ENCODE assay signal across 1 cellular context in the genomic region with DNA sequence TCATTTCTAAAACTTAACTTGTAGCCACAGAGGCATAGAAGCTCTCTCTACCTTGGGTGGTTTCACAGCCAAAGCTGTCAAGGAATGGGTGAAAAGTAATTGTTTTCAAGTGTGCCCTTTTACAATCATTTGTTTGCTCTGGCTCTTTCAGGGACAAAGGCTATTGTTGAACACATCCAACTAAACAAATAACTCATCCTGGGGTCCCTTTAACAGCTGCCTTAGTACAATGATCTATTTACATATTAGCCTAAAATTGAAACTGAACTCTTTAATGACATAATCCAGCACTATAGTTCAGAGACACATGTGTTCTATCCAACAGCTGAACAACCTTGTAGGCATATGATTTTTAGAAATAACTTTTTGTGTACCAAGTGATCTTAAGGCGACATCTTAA.
TF ChIP-seq lines count a peak whose summit lies in the region.

No MANE protein-coding gene starts in this region.

TF ChIP-seq in H1, 55 proteins besides CTCF, POLR2A, EP300 and RAD21 (continued from another document):
- TF ChIP-seq, protein P1, sequence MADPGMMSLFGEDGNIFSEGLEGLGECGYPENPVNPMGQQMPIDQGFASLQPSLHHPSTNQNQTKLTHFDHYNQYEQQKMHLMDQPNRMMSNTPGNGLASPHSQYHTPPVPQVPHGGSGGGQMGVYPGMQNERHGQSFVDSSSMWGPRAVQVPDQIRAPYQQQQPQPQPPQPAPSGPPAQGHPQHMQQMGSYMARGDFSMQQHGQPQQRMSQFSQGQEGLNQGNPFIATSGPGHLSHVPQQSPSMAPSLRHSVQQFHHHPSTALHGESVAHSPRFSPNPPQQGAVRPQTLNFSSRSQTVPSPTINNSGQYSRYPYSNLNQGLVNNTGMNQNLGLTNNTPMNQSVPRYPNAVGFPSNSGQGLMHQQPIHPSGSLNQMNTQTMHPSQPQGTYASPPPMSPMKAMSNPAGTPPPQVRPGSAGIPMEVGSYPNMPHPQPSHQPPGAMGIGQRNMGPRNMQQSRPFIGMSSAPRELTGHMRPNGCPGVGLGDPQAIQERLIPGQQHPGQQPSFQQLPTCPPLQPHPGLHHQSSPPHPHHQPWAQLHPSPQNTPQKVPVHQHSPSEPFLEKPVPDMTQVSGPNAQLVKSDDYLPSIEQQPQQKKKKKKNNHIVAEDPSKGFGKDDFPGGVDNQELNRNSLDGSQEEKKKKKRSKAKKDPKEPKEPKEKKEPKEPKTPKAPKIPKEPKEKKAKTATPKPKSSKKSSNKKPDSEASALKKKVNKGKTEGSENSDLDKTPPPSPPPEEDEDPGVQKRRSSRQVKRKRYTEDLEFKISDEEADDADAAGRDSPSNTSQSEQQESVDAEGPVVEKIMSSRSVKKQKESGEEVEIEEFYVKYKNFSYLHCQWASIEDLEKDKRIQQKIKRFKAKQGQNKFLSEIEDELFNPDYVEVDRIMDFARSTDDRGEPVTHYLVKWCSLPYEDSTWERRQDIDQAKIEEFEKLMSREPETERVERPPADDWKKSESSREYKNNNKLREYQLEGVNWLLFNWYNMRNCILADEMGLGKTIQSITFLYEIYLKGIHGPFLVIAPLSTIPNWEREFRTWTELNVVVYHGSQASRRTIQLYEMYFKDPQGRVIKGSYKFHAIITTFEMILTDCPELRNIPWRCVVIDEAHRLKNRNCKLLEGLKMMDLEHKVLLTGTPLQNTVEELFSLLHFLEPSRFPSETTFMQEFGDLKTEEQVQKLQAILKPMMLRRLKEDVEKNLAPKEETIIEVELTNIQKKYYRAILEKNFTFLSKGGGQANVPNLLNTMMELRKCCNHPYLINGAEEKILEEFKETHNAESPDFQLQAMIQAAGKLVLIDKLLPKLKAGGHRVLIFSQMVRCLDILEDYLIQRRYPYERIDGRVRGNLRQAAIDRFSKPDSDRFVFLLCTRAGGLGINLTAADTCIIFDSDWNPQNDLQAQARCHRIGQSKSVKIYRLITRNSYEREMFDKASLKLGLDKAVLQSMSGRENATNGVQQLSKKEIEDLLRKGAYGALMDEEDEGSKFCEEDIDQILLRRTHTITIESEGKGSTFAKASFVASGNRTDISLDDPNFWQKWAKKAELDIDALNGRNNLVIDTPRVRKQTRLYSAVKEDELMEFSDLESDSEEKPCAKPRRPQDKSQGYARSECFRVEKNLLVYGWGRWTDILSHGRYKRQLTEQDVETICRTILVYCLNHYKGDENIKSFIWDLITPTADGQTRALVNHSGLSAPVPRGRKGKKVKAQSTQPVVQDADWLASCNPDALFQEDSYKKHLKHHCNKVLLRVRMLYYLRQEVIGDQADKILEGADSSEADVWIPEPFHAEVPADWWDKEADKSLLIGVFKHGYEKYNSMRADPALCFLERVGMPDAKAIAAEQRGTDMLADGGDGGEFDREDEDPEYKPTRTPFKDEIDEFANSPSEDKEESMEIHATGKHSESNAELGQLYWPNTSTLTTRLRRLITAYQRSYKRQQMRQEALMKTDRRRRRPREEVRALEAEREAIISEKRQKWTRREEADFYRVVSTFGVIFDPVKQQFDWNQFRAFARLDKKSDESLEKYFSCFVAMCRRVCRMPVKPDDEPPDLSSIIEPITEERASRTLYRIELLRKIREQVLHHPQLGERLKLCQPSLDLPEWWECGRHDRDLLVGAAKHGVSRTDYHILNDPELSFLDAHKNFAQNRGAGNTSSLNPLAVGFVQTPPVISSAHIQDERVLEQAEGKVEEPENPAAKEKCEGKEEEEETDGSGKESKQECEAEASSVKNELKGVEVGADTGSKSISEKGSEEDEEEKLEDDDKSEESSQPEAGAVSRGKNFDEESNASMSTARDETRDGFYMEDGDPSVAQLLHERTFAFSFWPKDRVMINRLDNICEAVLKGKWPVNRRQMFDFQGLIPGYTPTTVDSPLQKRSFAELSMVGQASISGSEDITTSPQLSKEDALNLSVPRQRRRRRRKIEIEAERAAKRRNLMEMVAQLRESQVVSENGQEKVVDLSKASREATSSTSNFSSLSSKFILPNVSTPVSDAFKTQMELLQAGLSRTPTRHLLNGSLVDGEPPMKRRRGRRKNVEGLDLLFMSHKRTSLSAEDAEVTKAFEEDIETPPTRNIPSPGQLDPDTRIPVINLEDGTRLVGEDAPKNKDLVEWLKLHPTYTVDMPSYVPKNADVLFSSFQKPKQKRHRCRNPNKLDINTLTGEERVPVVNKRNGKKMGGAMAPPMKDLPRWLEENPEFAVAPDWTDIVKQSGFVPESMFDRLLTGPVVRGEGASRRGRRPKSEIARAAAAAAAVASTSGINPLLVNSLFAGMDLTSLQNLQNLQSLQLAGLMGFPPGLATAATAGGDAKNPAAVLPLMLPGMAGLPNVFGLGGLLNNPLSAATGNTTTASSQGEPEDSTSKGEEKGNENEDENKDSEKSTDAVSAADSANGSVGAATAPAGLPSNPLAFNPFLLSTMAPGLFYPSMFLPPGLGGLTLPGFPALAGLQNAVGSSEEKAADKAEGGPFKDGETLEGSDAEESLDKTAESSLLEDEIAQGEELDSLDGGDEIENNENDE (IDR thresholded peaks at IDR 0.05; ENCODE audit: insufficient replicate concordance, low read length) = peak; percentile 51
- TF ChIP-seq EZH2 (IDR thresholded peaks at IDR 0.05; ENCODE audit: low read depth, low read length, severe bottlenecking) = no peak
- no peak for TF ChIP-seq TAF1 (IDR thresholded peaks at IDR 0.05; ENCODE audit: low read depth, low read length)
- TF ChIP-seq TCF12 (IDR thresholded peaks at IDR 0.05; ENCODE audit: low read depth, low read length) = no peak
- no peak for TF ChIP-seq KDM1A (IDR thresholded peaks at IDR 0.05; ENCODE audit: borderline replicate concordance, low read length)
- TF ChIP-seq SIX5 (IDR thresholded peaks at IDR 0.05; ENCODE audit: low read depth, low read length) = no peak
- peak; percentile 66 for TF ChIP-seq NANOG (IDR thresholded peaks at IDR 0.05; ENCODE audit: insufficient read depth, low read depth, low read length, poor library complexity, severe bottlenecking)
- no peak for TF ChIP-seq CREB1 (IDR thresholded peaks at IDR 0.05)
- no peak for TF ChIP-seq EGR1 (IDR thresholded peaks at IDR 0.05; ENCODE audit: borderline replicate concordance, low read depth, low read length)
- no peak for TF ChIP-seq BACH1 (IDR thresholded peaks at IDR 0.05; ENCODE audit: low read length)
